In genomic region chr1:85225624-85226380, GRCh38 we compare ENCODE assay signal across 12 cellular contexts. TPM values are rescaled to one million over a fixed set of nuclear protein-coding genes. Genes with fewer than 3 reads are reported as not detected.
DNase-seq lines count a peak whose midpoint lies in the region; ATAC-seq and TF ChIP-seq lines count a peak whose summit lies in the region.
"Had no signal": no experiment of that assay in that cellular context is flagged by ENCODE, and none has a peak within 500 bp of the region (broad histone marks: within the 10 kb centered on the region; RNA-seq: fewer than 3 reads in every experiment).

No MANE protein-coding gene starts in this region.

- POLR2A ChIA-PET in WTC11 (lab: Charles Lee), result interaction anchor here (1.3 to 1.4 kb wide), 2 partner anchors 24 to 50 kb away, joined by 3 to 5 read pairs; partner anchors contain the start of genes BCL10 and SYDE2

- H3K27ac ChIP-seq in thyroid gland, result peak overlapping the region; percentile 2 to 71 (median 62)

- ATAC-seq in WTC11 (peak; percentile 37), HG02938 (IDR thresholded peaks at IDR 0.05; ENCODE audit: unreplicated experiment) (no peak), GM21390 (IDR thresholded peaks at IDR 0.05; ENCODE audit: unreplicated experiment) (no peak)

- H3K27ac Mint-ChIP-seq in WTC11, result peak overlapping the region; percentile 71
- H3K27ac Mint-ChIP-seq: naive B cell had no signal

- no peaks in the 10 kb centered on the region for H3K27me3 ChIP-seq in thyroid gland

- H3K36me3 ChIP-seq in thyroid gland, result no peaks in the 10 kb centered on the region

- no peak for TF ChIP-seq POLR2A in thyroid gland (IDR thresholded peaks at IDR 0.05)

- no peak overlapping the region for H3K4me3 ChIP-seq in thyroid gland (replicated peaks in 1 of 3)

- DNase-seq in NCI-H510A treated with DMSO at 0.1 percent for 48 hours (lab: John Stamatoyannopoulos, UW) (peak; percentile 74), NCI-H510A (lab: John Stamatoyannopoulos, UW) (no peak), WTC11 (ENCODE audit: low spot score) (no peak), kidney glomerular epithelial cell (lab: John Stamatoyannopoulos, UW) (peak; percentile 11), thyroid gland (no peak)
- DNase-seq in activated CD4-positive, CD25-positive, alpha-beta regulatory T cell treated with anti-CD3 and anti-CD28 coated beads, Interleukin-2, amount 50 U/mL, for 72 hours, result no peak
- DNase-seq: 8988T; effector CD4-positive, alpha-beta T cell; naive B cell; T-helper 2 cell had no signal

- H3K36me3 Mint-ChIP-seq in WTC11, result no peaks in the 10 kb centered on the region
- H3K36me3 Mint-ChIP-seq: naive B cell had no signal

- H3K27me3 Mint-ChIP-seq in WTC11 (ENCODE audit: low read depth), result no peaks in the 10 kb centered on the region

- 55 to 57% methylated on average over 5 of the region's 5 CpGs for WGBS in thyroid gland, 2 donors

- peaks cover 43% of the 10 kb centered on the region for H3K4me1 Mint-ChIP-seq in WTC11
- H3K4me1 Mint-ChIP-seq: naive B cell had no signal

- H3K9me3 ChIP-seq in thyroid gland, result no peaks in the 10 kb centered on the region

- CTCF ChIA-PET in WTC11 (lab: Charles Lee), result interaction anchor here (0.5 to 3.4 kb wide), 8 partner anchors 14 to 454 kb away, joined by 3 to 19 read pairs (median 6); partner anchors contain the start of gene C1orf52

- intact Hi-C loops in thyroid gland (cut with DNase I), result no loop called here

- no peak overlapping the region for H3K4me3 Mint-ChIP-seq in WTC11
- H3K4me3 Mint-ChIP-seq: naive B cell had no signal

- peaks cover 20 to 21% of the 10 kb centered on the region in 2 donors for H3K4me1 ChIP-seq in thyroid gland

- no peak for TF ChIP-seq CTCF in WTC11 (IDR thresholded peaks at IDR 0.05)
- no peak for TF ChIP-seq CTCF in thyroid gland (IDR thresholded peaks at IDR 0.05)

- H3K9me3 Mint-ChIP-seq in WTC11, result 0 out of 2 replicates have a peak, but pooled peaks cover 3% of the 10 kb centered on the region
- H3K9me3 Mint-ChIP-seq: naive B cell had no signal

TF ChIP-seq in WTC11, 78 proteins besides CTCF, POLR2A, EP300 and RAD21:
- TF ChIP-seq FOXJ3 (CRISPR knock-in tag; IDR thresholded peaks at IDR 0.05; ENCODE audit: borderline replicate concordance) (no peak), E2F1 (CRISPR knock-in tag; IDR thresholded peaks at IDR 0.05) (no peak)
TF ChIP-seq in WTC11: peak in this region for 0.

RNA-seq across cellular contexts. Expression of gene SYDE2, which starts 25.0 kb away (rescaled TPM):
- total RNA-seq in WTC11 (2021), result 11.0 to 13.8 TPM (median 11.4 TPM) in 3 replicates
- total RNA-seq in thyroid gland, result 10 to 100 TPM; 15.2 to 30.8 (median 20.5) TPM

RNA-seq across cellular contexts. Expression of gene C1orf52, which starts 33.7 kb away (rescaled TPM):
- total RNA-seq in WTC11 (2021) (35.8 to 44.5 TPM (median 40.2 TPM) in 3 replicates), thyroid gland (10 to 100 TPM in 3 of 4 donors, 1 to 10 TPM in 1; 9.0 to 28.7 (median 17.5) TPM)

RNA-seq across cellular contexts. Expression of gene BCL10, which starts 50.6 kb away (rescaled TPM):
- total RNA-seq in WTC11 (2021) (21.3 to 24.2 TPM (median 21.4 TPM) in 3 replicates), thyroid gland (10 to 100 TPM; 13.6 to 28.5 (median 15.1) TPM)

Comparison
In these comparisons a context has a peak if more than half of its experiments do, and no peak if none do; other contexts are left out.
1. DNase-seq: peak in NCI-H510A treated with DMSO at 0.1 percent for 48 hours (single experiment) and kidney glomerular epithelial cell (single experiment); none in NCI-H510A (single experiment), WTC11 (single experiment), thyroid gland (0 of 2) and activated CD4-positive, CD25-positive, alpha-beta regulatory T cell treated with anti-CD3 and anti-CD28 coated beads, Interleukin-2, amount 50 U/mL, for 72 hours (single experiment).